ENCODE assay signal across 9 cellular contexts in the genomic region with DNA sequence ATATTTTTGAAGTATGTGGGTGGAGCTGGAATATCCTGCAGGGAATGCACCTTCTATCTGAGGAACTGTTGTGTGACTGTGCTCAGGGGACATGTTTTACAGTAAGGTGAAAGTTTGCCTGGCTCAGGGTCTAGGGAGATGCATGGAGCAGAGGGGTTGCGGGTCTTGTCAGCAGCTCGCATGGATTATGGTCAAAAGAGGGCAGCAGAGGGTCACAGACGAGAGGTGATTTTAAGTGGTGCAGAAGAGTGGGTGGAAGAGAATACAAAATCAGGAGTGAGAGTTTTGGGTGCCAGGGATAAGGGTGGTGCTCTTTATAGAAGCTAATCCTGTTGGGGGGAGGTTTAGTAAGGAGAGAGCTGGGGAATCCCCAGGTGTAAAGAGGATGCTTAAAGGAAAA. TPM values are rescaled to one million over a fixed set of nuclear protein-coding genes. Genes with fewer than 3 reads are reported as not detected.
DNase-seq lines count a peak whose midpoint lies in the region; ATAC-seq and TF ChIP-seq lines count a peak whose summit lies in the region.
"Had no signal": no experiment of that assay in that cellular context is flagged by ENCODE, and none has a peak within 500 bp of the region (broad histone marks: within the 10 kb centered on the region; RNA-seq: fewer than 3 reads in every experiment).

No MANE protein-coding gene starts in this region.

- no peak overlapping the region for H3K27ac ChIP-seq in prostate gland
- H3K27ac ChIP-seq in spleen, result no peak overlapping the region
- H3K27ac ChIP-seq: tibial nerve had no signal

- H3K4me1 ChIP-seq in prostate gland (replicated peaks) (no peaks in the 10 kb centered on the region), spleen (no peaks in the 10 kb centered on the region)
- H3K4me1 ChIP-seq: tibial nerve had no signal

- no peaks in the 10 kb centered on the region for H3K9me3 ChIP-seq in prostate gland
- no peaks in the 10 kb centered on the region for H3K9me3 ChIP-seq in spleen
- H3K9me3 ChIP-seq: tibial nerve had no signal

- TF ChIP-seq POLR2A in prostate gland (IDR thresholded peaks at IDR 0.05), result no peak
- no peak for TF ChIP-seq POLR2A in spleen (IDR thresholded peaks at IDR 0.05)

- WGBS in prostate gland, result 7% methylated on average over 3 of the region's 3 CpGs
- WGBS in spleen, 5 donors, result 10 to 23% (median 14%) methylated on average over 3 of the region's 3 CpGs

- DNase-seq in G401 (ENCODE audit: low spot score) (peak; percentile 19), NCI-H526 treated with DMSO at 0.1 percent for 48 hours (lab: John Stamatoyannopoulos, UW) (peak; percentile 33), cerebellar cortex (ENCODE audit: low spot score) (peak; percentile 22), prostate gland (ENCODE audit: low spot score) (peak; percentile 10), spleen (no peak)
- DNase-seq in effector CD8-positive, alpha-beta T cell (lab: John Stamatoyannopoulos, UW), result no peak

- H3K27me3 ChIP-seq in prostate gland (replicated peaks; ENCODE audit: insufficient read depth) (no peaks in the 10 kb centered on the region), spleen (replicated peaks in 1 of 7) (no peaks in the 10 kb centered on the region)
- H3K27me3 ChIP-seq: tibial nerve had no signal

- in situ Hi-C loops in G401 (cut with HindIII; ENCODE audit: low sequenced_read_pairs), result no loop called here

- peak; percentile 43 for ATAC-seq in HG02870 (IDR thresholded peaks at IDR 0.05; ENCODE audit: unreplicated experiment)
- no peak for ATAC-seq in HG02840 (IDR thresholded peaks at IDR 0.05; ENCODE audit: low FRiP score, unreplicated experiment)

- peak in 1 of 4 experiments; percentile 30 for TF ChIP-seq CTCF in prostate gland (IDR thresholded peaks at IDR 0.05)
- no peak for TF ChIP-seq CTCF in spleen (IDR thresholded peaks at IDR 0.05 in 8 of 11, conservative IDR thresholded peaks at IDR 0.05 in 3 of 11)

- intact Hi-C loops in prostate gland (cut with DNase I), result no loop called here
- intact Hi-C loops in spleen (cut with DNase I; ENCODE audit: low total_unique reads), result no loop called here

- H3K36me3 ChIP-seq in prostate gland (no peaks in the 10 kb centered on the region), spleen (no peaks in the 10 kb centered on the region)
- H3K36me3 ChIP-seq: tibial nerve had no signal

- no peak overlapping the region for H3K4me3 ChIP-seq in prostate gland
- H3K4me3 ChIP-seq in spleen, result no peak overlapping the region
- H3K4me3 ChIP-seq: tibial nerve had no signal

RNA-seq across cellular contexts. Expression of a gene that starts 53.5 kb away (rescaled TPM):
- total RNA-seq in G401 (2014; rRNA removed; shearing (Covaris generic)), result not detected in 2 replicates
- total RNA-seq in prostate gland (1 to 10 TPM in 1 of 2 donors, under 1 TPM in 1; 0.80 to 1.5 TPM), spleen (1 to 10 TPM in 2 of 7 donors, under 1 TPM in 5; 0.68 to 1.6 (median 0.79) TPM)
- under 1 TPM; 0.07 to 0.19 (median 0.11) TPM for polyA plus RNA-seq in spleen

Comparison
In these comparisons a context has a peak if more than half of its experiments do, and no peak if none do; other contexts are left out.
1. DNase-seq: peak in G401 (single experiment), NCI-H526 treated with DMSO at 0.1 percent for 48 hours (single experiment), cerebellar cortex (single experiment) and prostate gland (single experiment); none in effector CD8-positive, alpha-beta T cell (single experiment) and spleen (single experiment).